ENCODE assay signal across 14 cellular contexts in genomic region chr2:174776223-174776622, GRCh38. TPM values are rescaled to one million over a fixed set of nuclear protein-coding genes. Genes with fewer than 3 reads are reported as not detected.
DNase-seq lines count a peak whose midpoint lies in the region; ATAC-seq and TF ChIP-seq lines count a peak whose summit lies in the region.
"Had no signal": no experiment of that assay in that cellular context is flagged by ENCODE, and none has a peak within 500 bp of the region (broad histone marks: within the 10 kb centered on the region; RNA-seq: fewer than 3 reads in every experiment).

No MANE protein-coding gene starts in this region.

- H3K9me2 ChIP-seq in GM23248 (ENCODE audit: insufficient read depth): no peaks in the 10 kb centered on the region

- H3K4me1 ChIP-seq in A673 (ENCODE audit: insufficient read depth, low read length, poor library complexity, severe bottlenecking) (peaks cover 3% of the 10 kb centered on the region), Panc1 (ENCODE audit: control insufficient read depth, insufficient read depth, low read length) (peaks cover 9% of the 10 kb centered on the region), fibroblast of lung (ENCODE audit: control insufficient read depth, extremely low read depth, insufficient read depth, low read length) (peaks cover 57% of the 10 kb centered on the region), GM23248 (ENCODE audit: insufficient read depth) (peaks cover 51% of the 10 kb centered on the region)

- peak; percentile 58 for TF ChIP-seq CTCF in A673 (conservative IDR thresholded peaks at IDR 0.05; ENCODE audit: low read depth, low read length)
- peak; percentile 71 for TF ChIP-seq CTCF in Panc1 (IDR thresholded peaks at IDR 0.05)
- peak; percentile 33 to 39 for TF ChIP-seq CTCF in fibroblast of lung (conservative IDR thresholded peaks at IDR 0.05 in 1 of 2, IDR thresholded peaks at IDR 0.05 in 1 of 2; ENCODE audit: low read depth in 1 of 2, low read length in 2 of 2)

- ATAC-seq in Panc1 (no peak), GM19035 (IDR thresholded peaks at IDR 0.05; ENCODE audit: unreplicated experiment) (no peak), HG03045 (IDR thresholded peaks at IDR 0.05; ENCODE audit: unreplicated experiment) (no peak), GM21526 (IDR thresholded peaks at IDR 0.05; ENCODE audit: low FRiP score, unreplicated experiment) (no peak)

- H3K27me3 ChIP-seq in A673 (replicated peaks; ENCODE audit: insufficient read depth, low read depth, low read length, poor library complexity): no peaks in the 10 kb centered on the region
- no peaks in the 10 kb centered on the region for H3K27me3 ChIP-seq in Panc1 (ENCODE audit: control insufficient read depth, insufficient read depth, low read length)
- no peaks in the 10 kb centered on the region for H3K27me3 ChIP-seq in fibroblast of lung (ENCODE audit: control insufficient read depth, insufficient read depth, low read length)
- no peaks in the 10 kb centered on the region for H3K27me3 ChIP-seq in GM23248 (replicated peaks; ENCODE audit: insufficient read depth)

- no peak overlapping the region for H3K9ac ChIP-seq in fibroblast of lung (ENCODE audit: insufficient read depth, low read length)
- H3K9ac ChIP-seq in GM23248: no peak overlapping the region

- CTCF ChIA-PET in A673 (lab: Charles Lee): no interaction called here
- CTCF ChIA-PET in Panc1 (lab: Charles Lee): no interaction called here

- DNase-seq in A673 (ENCODE audit: low spot score): peak; percentile 26
- DNase-seq in ELF-1 (ENCODE audit: low read depth, low spot score): peak; percentile 56
- DNase-seq in Panc1 (ENCODE audit: low read depth, low spot score): no peak
- DNase-seq in fibroblast of lung (ENCODE audit: low read depth in 2 of 2): no peak
- DNase-seq in GM23248: no peak
- DNase-seq: activated T-cell treated with anti-CD3 and anti-CD28 coated beads, Interleukin-2, amount 50 U/mL, for 24 hours; KBM-7; NCI-H446 treated with DMSO at 0.1 percent for 48 hours; T-helper 1 cell had no signal

- in situ Hi-C loops in Panc1 (cut with HindIII; ENCODE audit: low pct_unique_long_range_greater_than_20kb, low sequenced_read_pairs) (loop anchor here (25.0 kb wide), 1 partner anchor 186 kb away; no protein-coding TSS in a partner anchor), GM23248 (cut with MboI) (no loop called here)

- H3K4me2 ChIP-seq in fibroblast of lung (ENCODE audit: extremely low read depth, insufficient read depth, low read length) (no peak overlapping the region), GM23248 (ENCODE audit: unreplicated experiment) (no peak overlapping the region)

- H4K20me1 ChIP-seq in fibroblast of lung (ENCODE audit: control insufficient read depth, extremely low read depth, insufficient read depth, low read length): no peaks in the 10 kb centered on the region
- no peaks in the 10 kb centered on the region for H4K20me1 ChIP-seq in GM23248 (ENCODE audit: insufficient read depth)

- H3K4me3 ChIP-seq in A673 (ENCODE audit: low read depth, low read length, poor library complexity, severe bottlenecking): no peak overlapping the region
- H3K4me3 ChIP-seq in Panc1 (ENCODE audit: low read depth in 2 of 2, low read length in 2 of 2): no peak overlapping the region
- H3K4me3 ChIP-seq in fibroblast of lung (replicated peaks in 1 of 4; ENCODE audit: control extremely low read depth in 1 of 4, insufficient read depth in 1 of 4, low read depth in 3 of 4, low read length in 4 of 4): no peak overlapping the region
- H3K4me3 ChIP-seq in GM23248: no peak overlapping the region
- H3K4me3 ChIP-seq: coronary artery had no signal

- WGBS in GM23248 (ENCODE audit: low coverage in 1 of 2, low lambda C conversion rate in 2 of 2, missing lambda C conversion rate in 2 of 2), 2 experiments: 67 to 75% methylated on average over 6 of the region's 6 CpGs

- H2AFZ ChIP-seq in fibroblast of lung (ENCODE audit: low read length) (no peak overlapping the region), GM23248 (no peak overlapping the region)

- no peak overlapping the region for H3K27ac ChIP-seq in A673 (ENCODE audit: low read depth, low read length, poor library complexity, severe bottlenecking)
- H3K27ac ChIP-seq in Panc1 (ENCODE audit: low read length): no peak overlapping the region
- peak overlapping the region; percentile 98 for H3K27ac ChIP-seq in fibroblast of lung (ENCODE audit: insufficient read depth, low read length)
- H3K27ac ChIP-seq in GM23248: no peak overlapping the region
- H3K27ac ChIP-seq: coronary artery had no signal

- peaks cover 24% of the 10 kb centered on the region; the same call in 1 of the 2 replicates for H3F3A ChIP-seq in GM23248 (ENCODE audit: insufficient read depth)

- no peaks in the 10 kb centered on the region for H3K79me2 ChIP-seq in fibroblast of lung (ENCODE audit: control insufficient read depth, insufficient read depth, low read length)
- H3K79me2 ChIP-seq in GM23248 (ENCODE audit: insufficient read depth): no peaks in the 10 kb centered on the region

- BruUV-seq in A673 (replicated peaks; lab: Mats Ljungman, UMichigan): no TSS peak
- BruUV-seq in Panc1 (replicated peaks; lab: Mats Ljungman, UMichigan): no TSS peak

- intact Hi-C loops in A673 (cut with micrococcal nuclease; ENCODE audit: unreplicated experiment) (no loop called here), Panc1 (cut with micrococcal nuclease; ENCODE audit: unreplicated experiment) (no loop called here)

- H3K9me3 ChIP-seq in A673 (ENCODE audit: low read depth, low read length, poor library complexity, severe bottlenecking): no peaks in the 10 kb centered on the region
- no peaks in the 10 kb centered on the region for H3K9me3 ChIP-seq in Panc1 (ENCODE audit: control insufficient read depth, insufficient read depth, low read depth, low read length)
- no peaks in the 10 kb centered on the region for H3K9me3 ChIP-seq in fibroblast of lung (ENCODE audit: control insufficient read depth, insufficient read depth, low read depth, low read length)
- H3K9me3 ChIP-seq in GM23248 (ENCODE audit: low read depth): no peaks in the 10 kb centered on the region

- H3K36me3 ChIP-seq in A673 (ENCODE audit: insufficient read depth, low read length, poor library complexity, severe bottlenecking): no peaks in the 10 kb centered on the region
- no peaks in the 10 kb centered on the region for H3K36me3 ChIP-seq in Panc1 (ENCODE audit: control insufficient read depth, insufficient read depth, low read length)
- H3K36me3 ChIP-seq in fibroblast of lung (ENCODE audit: control insufficient read depth, insufficient read depth, low read length): no peaks in the 10 kb centered on the region
- H3K36me3 ChIP-seq in GM23248 (ENCODE audit: low read depth): no peaks in the 10 kb centered on the region

- POLR2A ChIA-PET in A673 (lab: Charles Lee; ENCODE audit: low non-redundant PET) (no interaction called here), Panc1 (lab: Charles Lee) (interaction anchor here (0.5 kb wide), 1 partner anchor 10 kb away, joined by 4 read pairs; no protein-coding TSS in a partner anchor)

RNA-seq across cellular contexts. Expression of gene CHRNA1, which starts 12.0 kb away (rescaled TPM):
- total RNA-seq in A673 (2021) (not detected in 2 replicates), Panc1 (2021; ENCODE audit: unreplicated experiment) (not detected), fibroblast of lung (0.33 TPM in 1 of 2 replicates, not detected in the other)
- polyA plus RNA-seq in Panc1 (2012; ENCODE audit: insufficient read length): 0.36 TPM
- polyA plus RNA-seq in fibroblast of lung (0.73 and 1.1 TPM in 2 replicates), GM23248 (2016; fragmentation: Nextera tagmentation; extraction: Ambion mirVana) (0.16 and 0.27 TPM in 2 replicates)
- 0.68 and 0.94 TPM in 2 replicates for polyA plus RNA-seq in fibroblast of lung (2012)
- 2.0 TPM in 1 of 2 replicates, not detected in the other for polyA minus RNA-seq in fibroblast of lung (ENCODE audit: low replicate concordance)
- not detected in 2 replicates for total RNA-seq in GM23248 (2014; rRNA removed; shearing (Covaris generic))
- total RNA-seq: omental fat pad had no signal

Comparison
In these comparisons a context has a peak if more than half of its experiments do, and no peak if none do; other contexts are left out.
1. DNase-seq: peak in A673 (single experiment) and ELF-1 (single experiment); none in Panc1 (single experiment), fibroblast of lung (0 of 2) and GM23248 (single experiment).
2. Peak in every context shown above with its lines, with median percentiles within 50 percentile points of each other: CTCF ChIP-seq.